10 cellular contexts compared by ENCODE assay signal in genomic region chr2:11056614-11057013, GRCh38.
DNase-seq lines count a peak whose midpoint lies in the region; ATAC-seq and TF ChIP-seq lines count a peak whose summit lies in the region.
"Had no signal": no experiment of that assay in that cellular context is flagged by ENCODE, and none has a peak within 500 bp of the region (broad histone marks: within the 10 kb centered on the region; RNA-seq: fewer than 3 reads in every experiment).

No MANE protein-coding gene starts in this region.

- ATAC-seq in HCT116, result peak; percentile 89
- no peak for ATAC-seq in GM19328 (IDR thresholded peaks at IDR 0.05; ENCODE audit: unreplicated experiment)
- ATAC-seq in activated T-cell treated with anti-CD3 and anti-CD28 coated beads, Interleukin-2, amount 50 U/mL, for 4 hours, result no peak

- peaks cover 10% of the 10 kb centered on the region for H3K27me3 Mint-ChIP-seq in activated T-cell treated with anti-CD3 and anti-CD28 coated beads, Interleukin-2, amount 50 U/mL, for 4 hours (ENCODE audit: low read depth)

- H3K79me2 ChIP-seq in HCT116 (ENCODE audit: insufficient read depth, low read length), result no peaks in the 10 kb centered on the region

- no peaks in the 10 kb centered on the region for H4K20me1 ChIP-seq in HCT116 (ENCODE audit: insufficient read depth)

- intact Hi-C loops in HCT116 (cut with micrococcal nuclease), result no loop called here

- H3K9me3 Mint-ChIP-seq in activated T-cell treated with anti-CD3 and anti-CD28 coated beads, Interleukin-2, amount 50 U/mL, for 4 hours, result peaks cover 11% of the 10 kb centered on the region

- no peaks in the 10 kb centered on the region for H3K4me1 Mint-ChIP-seq in activated T-cell treated with anti-CD3 and anti-CD28 coated beads, Interleukin-2, amount 50 U/mL, for 4 hours (ENCODE audit: low read depth)
- H3K4me1 Mint-ChIP-seq: activated CD4-positive, alpha-beta T cell treated with anti-CD3 and anti-CD28 coated beads, Interleukin-2, amount 10 ng/mL, durations not matched to agents 7 days and 5 days had no signal

- no peaks in the 10 kb centered on the region for H3K36me3 Mint-ChIP-seq in activated T-cell treated with anti-CD3 and anti-CD28 coated beads, Interleukin-2, amount 50 U/mL, for 4 hours (ENCODE audit: insufficient read depth)

- TF ChIP-seq POLR2A in HCT116 (IDR thresholded peaks at IDR 0.05; ENCODE audit: borderline replicate concordance, extremely low read depth, insufficient read depth, insufficient read length), result no peak

- POLR2A ChIA-PET in HCT116 (lab: Charles Lee), result no interaction called here

- no peak overlapping the region for H3K9ac ChIP-seq in HCT116 (ENCODE audit: low read length)

- H3K27me3 ChIP-seq in HCT116 (ENCODE audit: insufficient read depth, low read length), result no peaks in the 10 kb centered on the region; the same call in 1 of the 2 replicates

- no peak overlapping the region for H3K4me3 Mint-ChIP-seq in activated T-cell treated with anti-CD3 and anti-CD28 coated beads, Interleukin-2, amount 50 U/mL, for 4 hours
- H3K4me3 Mint-ChIP-seq: activated CD4-positive, alpha-beta T cell treated with anti-CD3 and anti-CD28 coated beads, Interleukin-2, amount 10 ng/mL, durations not matched to agents 7 days and 5 days had no signal

- no peak overlapping the region for H2AFZ ChIP-seq in HCT116 (ENCODE audit: low read depth, low read length, poor library complexity, severe bottlenecking)

- RAD21 ChIA-PET in HCT116 (lab: Charles Lee; ENCODE audit: low non-redundant PET in 1 of 2, low total read pairs in 2 of 2, uncharacterized antibody in 2 of 2, unreplicated experiment in 2 of 2), result no interaction called here

- DNase-seq in ACHN, result peak; percentile 88
- peak; percentile 87 for DNase-seq in HCT116 (ENCODE audit: low read depth, low spot score)
- peak; percentile 54 for DNase-seq in NCI-H524 treated with DMSO at 0.1 percent for 48 hours (lab: John Stamatoyannopoulos, UW)
- peak; percentile 85 for DNase-seq in epithelial cell of proximal tubule (ENCODE audit: low read depth)
- no peak for DNase-seq in GOT3 (lab: John Stamatoyannopoulos, UW)
- DNase-seq in activated T-cell treated with anti-CD3 and anti-CD28 coated beads, Interleukin-2, amount 50 U/mL, for 4 hours, result no peak
- no peak for DNase-seq in T-helper 2 cell
- DNase-seq: activated CD4-positive, alpha-beta T cell treated with anti-CD3 and anti-CD28 coated beads, Interleukin-2, amount 10 ng/mL, durations not matched to agents 7 days and 5 days had no signal

- H3K4me1 ChIP-seq in HCT116 (ENCODE audit: control insufficient read depth in 1 of 2, insufficient read depth in 2 of 2, low read length in 2 of 2), result peaks cover 19 to 32% of the 10 kb centered on the region in 2 experiments

- H3K27ac ChIP-seq in HCT116 (ENCODE audit: low read depth, low read length), result peak overlapping the region; percentile 9; the same call in 1 of the 2 replicates
- H3K27ac ChIP-seq: C4-2B had no signal

- peak overlapping the region; percentile 68 for H3K4me2 ChIP-seq in HCT116 (ENCODE audit: low read length)

- TF ChIP-seq CTCF in HCT116 (IDR thresholded peaks at IDR 0.05 in 2 of 3, conservative IDR thresholded peaks at IDR 0.05 in 1 of 3; ENCODE audit: borderline replicate concordance in 1 of 3, insufficient read depth in 1 of 3, low read depth in 2 of 3, low read length in 2 of 3), result no peak
- no peak for TF ChIP-seq CTCF in epithelial cell of proximal tubule (conservative IDR thresholded peaks at IDR 0.05; ENCODE audit: low read depth, low read length)

- no TSS peak for BruUV-seq in HCT116 (replicated peaks; lab: Mats Ljungman, UMichigan)

- TF ChIP-seq RAD21 in HCT116 (IDR thresholded peaks at IDR 0.05; ENCODE audit: low read depth), result peak; percentile 39; the same call in 1 of the 2 replicates

- H3K4me3 ChIP-seq in HCT116 (replicated peaks in 1 of 2; ENCODE audit: low read depth in 1 of 2, low read length in 2 of 2) (peak overlapping the region in 1 of 2 experiments; percentile 5; a peak in 1 of 4 replicates), epithelial cell of proximal tubule (ENCODE audit: low read depth, low read length) (no peak overlapping the region)

- H3K9me2 ChIP-seq in HCT116 (ENCODE audit: insufficient read depth), result no peaks in the 10 kb centered on the region

- in situ Hi-C loops in ACHN (cut with HindIII; ENCODE audit: low pct_ligation_motif_present, low pct_unique_long_range_greater_than_20kb, low sequenced_read_pairs), result no loop called here

- CTCF ChIA-PET in HCT116 (lab: Charles Lee), result interaction anchor here (1.6 kb wide), 1 partner anchor 27 kb away, joined by 5 read pairs; no protein-coding TSS in a partner anchor

- H3K9me3 ChIP-seq in HCT116 (ENCODE audit: control insufficient read depth in 1 of 2, insufficient read depth in 1 of 2, low read depth in 1 of 2, low read length in 2 of 2), result no peaks in the 10 kb centered on the region; a peak in 1 of 4 replicates

- no peaks in the 10 kb centered on the region for H3K36me3 ChIP-seq in HCT116 (ENCODE audit: control insufficient read depth in 1 of 2, insufficient read depth in 2 of 2, low read length in 2 of 2)

TF ChIP-seq in HCT116, 20 proteins besides CTCF, POLR2A, EP300 and RAD21:
- peak; percentile 74 for TF ChIP-seq FOSL1 (IDR thresholded peaks at IDR 0.05; ENCODE audit: low read depth)
- no peak for TF ChIP-seq REST (IDR thresholded peaks at IDR 0.05; ENCODE audit: low read depth)
- peak; percentile 84; the same call in 1 of the 2 replicates for TF ChIP-seq CBX3 (IDR thresholded peaks at IDR 0.05; ENCODE audit: low read depth)
- no peak for TF ChIP-seq ZFX (IDR thresholded peaks at IDR 0.05)
- peak; percentile 64; the same call in 1 of the 2 replicates for TF ChIP-seq SIN3A (IDR thresholded peaks at IDR 0.05; ENCODE audit: low read depth)
- TF ChIP-seq EZH2 (IDR thresholded peaks at IDR 0.05), result no peak
- TF ChIP-seq CEBPB (IDR thresholded peaks at IDR 0.05; ENCODE audit: low read depth), result peak; percentile 62; the same call in 1 of the 2 replicates
- peak; percentile 88 for TF ChIP-seq SP1 (IDR thresholded peaks at IDR 0.05; ENCODE audit: low read depth)
- TF ChIP-seq TCF7L2 (IDR thresholded peaks at IDR 0.05; ENCODE audit: borderline replicate concordance, extremely low read depth, insufficient read depth, insufficient read length), result peak; percentile 85
- no peak for TF ChIP-seq SRF (IDR thresholded peaks at IDR 0.05; ENCODE audit: low read depth)
- peak; percentile 67 for TF ChIP-seq POLR2AphosphoS5 (IDR thresholded peaks at IDR 0.05; ENCODE audit: low read depth, low read length)
- no peak for TF ChIP-seq EZH2phosphoT487 (IDR thresholded peaks at IDR 0.05; ENCODE audit: borderline replicate concordance)
- TF ChIP-seq EGR1 (IDR thresholded peaks at IDR 0.05; ENCODE audit: low read depth), result no peak
- TF ChIP-seq YY1 (IDR thresholded peaks at IDR 0.05; ENCODE audit: extremely low read depth, insufficient replicate concordance, low read depth, low read length), result peak; percentile 57
- TF ChIP-seq JUND (IDR thresholded peaks at IDR 0.05), result peak; percentile 86
- no peak for TF ChIP-seq MAX (IDR thresholded peaks at IDR 0.05)
- TF ChIP-seq ELF1 (IDR thresholded peaks at IDR 0.05; ENCODE audit: borderline replicate concordance, low read depth), result no peak
- no peak for TF ChIP-seq ZBTB33 (IDR thresholded peaks at IDR 0.05; ENCODE audit: extremely low read depth, insufficient replicate concordance, low read length)

Comparison
In these comparisons a context has a peak if more than half of its experiments do, and no peak if none do; other contexts are left out.
1. DNase-seq: peak in ACHN (single experiment), HCT116 (single experiment), NCI-H524 treated with DMSO at 0.1 percent for 48 hours (single experiment) and epithelial cell of proximal tubule (single experiment); none in GOT3 (single experiment), activated T-cell treated with anti-CD3 and anti-CD28 coated beads, Interleukin-2, amount 50 U/mL, for 4 hours (single experiment) and T-helper 2 cell (0 of 5).